In the genomic region with DNA sequence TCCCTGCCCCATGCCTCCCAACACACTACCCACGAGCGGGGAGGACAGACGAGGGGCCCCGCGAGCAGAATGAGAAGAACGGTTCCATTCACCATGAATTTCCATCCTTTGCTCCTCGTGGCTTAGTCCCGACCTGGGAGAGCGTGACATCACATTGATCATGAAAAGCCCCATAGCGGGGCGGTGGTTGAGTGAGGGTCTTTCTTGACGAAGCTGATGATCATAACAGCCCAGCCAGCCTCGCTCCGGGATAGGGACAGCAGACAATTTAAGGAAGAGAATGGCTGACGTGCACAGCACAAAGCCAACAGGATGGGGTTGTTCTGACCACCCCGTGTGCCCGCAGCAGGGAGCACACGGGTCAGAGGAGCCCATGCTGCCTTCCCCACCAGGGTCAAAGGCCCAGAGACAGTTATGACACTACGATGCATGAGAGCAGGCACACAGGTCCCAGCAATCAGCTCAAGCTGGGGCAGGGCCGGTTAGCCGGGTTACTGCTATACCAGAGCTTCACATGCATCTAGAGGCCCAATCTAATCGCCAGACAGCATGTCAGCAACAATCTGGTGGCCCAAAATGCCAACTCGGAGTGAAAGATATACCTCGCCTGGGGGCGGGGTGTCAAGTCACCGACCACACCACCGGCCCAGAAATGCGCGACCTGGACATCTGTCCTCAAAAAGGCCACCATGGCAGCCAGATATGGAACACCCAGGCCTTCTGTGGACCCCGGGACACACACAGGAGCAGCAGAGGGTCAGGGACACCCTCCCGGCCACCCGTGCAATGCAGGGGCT, we compare ENCODE assay signal across 1 cellular context.
TF ChIP-seq lines count a peak whose summit lies in the region.

No MANE protein-coding gene starts in this region.

TF ChIP-seq in GM12878, 131 proteins besides CTCF, POLR2A, EP300 and RAD21 (continued from another document):
- TF ChIP-seq CEBPZ (IDR thresholded peaks at IDR 0.05; ENCODE audit: low read depth, low read length), result no peak
- TF ChIP-seq CHD4 (IDR thresholded peaks at IDR 0.05), result no peak
- no peak for TF ChIP-seq BMI1 (IDR thresholded peaks at IDR 0.05; ENCODE audit: borderline replicate concordance)
- no peak for TF ChIP-seq SMAD1 (IDR thresholded peaks at IDR 0.05; ENCODE audit: low read depth, partially characterized antibody)
